Comparison of ENCODE assay signal across 8 cellular contexts in genomic region chr22:50292643-50293440, GRCh38. TPM values are rescaled to one million over a fixed set of nuclear protein-coding genes. Genes with fewer than 3 reads are reported as not detected.
DNase-seq lines count a peak whose midpoint lies in the region; ATAC-seq and TF ChIP-seq lines count a peak whose summit lies in the region.

No MANE protein-coding gene starts in this region.

- POLR2A ChIA-PET in A673 (lab: Charles Lee; ENCODE audit: low non-redundant PET): no interaction called here
- POLR2A ChIA-PET in IMR-90 (lab: Charles Lee; ENCODE audit: unreplicated experiment): interaction anchor here (0.6 kb wide), 1 partner anchor 18 kb away, joined by 5 read pairs; no protein-coding TSS in a partner anchor

- peak overlapping the region; percentile 86 for H3K23ac ChIP-seq in IMR-90 (ENCODE audit: low read depth, low read length)

- H3K18ac ChIP-seq in IMR-90 (ENCODE audit: low read depth, low read length): peak overlapping the region; percentile 76

- peaks cover 8 to 69% of the 10 kb centered on the region in 2 experiments; a peak in 3 of 4 replicates for H3K79me1 ChIP-seq in IMR-90 (ENCODE audit: low read depth in 1 of 2, low read length in 2 of 2)

- H3K56ac ChIP-seq in IMR-90 (ENCODE audit: extremely low read depth, insufficient read depth, low read length): peak overlapping the region; percentile 93

- peak; percentile 1 for ATAC-seq in IMR-90 (ENCODE audit: low read depth)

- peak overlapping the region; percentile 70; the same call in 1 of the 3 replicates for H2BK15ac ChIP-seq in IMR-90 (ENCODE audit: low read depth, low read length)

- peak overlapping the region; percentile 93 for H3K27ac ChIP-seq in A673 (ENCODE audit: low read depth, low read length, poor library complexity, severe bottlenecking)
- peak overlapping the region; percentile 100 for H3K27ac ChIP-seq in IMR-90 (ENCODE audit: insufficient read depth, low read length)
- peak overlapping the region; percentile 94 to 95 for H3K27ac ChIP-seq in mucosa of rectum (ENCODE audit: low read depth in 2 of 2, low read length in 2 of 2)

- intact Hi-C loops in A673 (cut with micrococcal nuclease; ENCODE audit: unreplicated experiment) (no loop called here), IMR-90 (cut with micrococcal nuclease) (loop anchor here (2.0 to 5.0 kb wide), 2 partner anchors 14 to 34 kb away; partner anchors contain the start of genes DENND6B and PLXNB2)

- H3K4me3 ChIP-seq in A673 (ENCODE audit: low read depth, low read length, poor library complexity, severe bottlenecking) (peak overlapping the region; percentile 41), IMR-90 (ENCODE audit: insufficient read depth, low read depth, low read length) (peak overlapping the region; percentile 41), choroid plexus epithelial cell (ENCODE audit: low read depth, low read length) (peak overlapping the region; percentile 24), mucosa of rectum (ENCODE audit: low read length in 2 of 2) (peak overlapping the region; percentile 40 to 48)

- H3K14ac ChIP-seq in IMR-90 (replicated peaks; ENCODE audit: low read depth, low read length): peak overlapping the region; percentile 91

- CTCF ChIA-PET in A673 (lab: Charles Lee) (interaction anchor here (0.6 to 1.1 kb wide), 3 partner anchors 29 to 37 kb away, joined by 3 to 6 read pairs (median 5); no protein-coding TSS in a partner anchor), IMR-90 (lab: Yijun Ruan, JAX) (no interaction called here)

- peak overlapping the region; percentile 82 for H4K5ac ChIP-seq in IMR-90 (ENCODE audit: low read depth, low read length)

- H4K8ac ChIP-seq in IMR-90 (ENCODE audit: low read depth in 2 of 2, low read length in 2 of 2): peak overlapping the region; percentile 91

- H3K4me1 ChIP-seq in A673 (ENCODE audit: insufficient read depth, low read length, poor library complexity, severe bottlenecking): peaks cover 37% of the 10 kb centered on the region
- H3K4me1 ChIP-seq in IMR-90 (ENCODE audit: control insufficient read depth, insufficient read depth, low read length): peaks cover 34% of the 10 kb centered on the region
- peaks cover 31 to 44% of the 10 kb centered on the region in 2 donors for H3K4me1 ChIP-seq in mucosa of rectum (ENCODE audit: control insufficient read depth in 2 of 2, insufficient read depth in 2 of 2, low read length in 2 of 2)

- H4K20me1 ChIP-seq in IMR-90 (ENCODE audit: insufficient read depth, low read length): peaks cover 90% of the 10 kb centered on the region

- peak overlapping the region; percentile 72 for H2BK120ac ChIP-seq in IMR-90 (ENCODE audit: low read depth, low read length)

- H3K9ac ChIP-seq in IMR-90 (ENCODE audit: low read depth, low read length): peak overlapping the region; percentile 95
- H3K9ac ChIP-seq in mucosa of rectum (ENCODE audit: low read depth in 1 of 2, low read length in 2 of 2): peak overlapping the region in 1 of 2 donors; percentile 71

- peak overlapping the region; percentile 94 for H2AK9ac ChIP-seq in IMR-90 (replicated peaks; ENCODE audit: low read depth, low read length, poor library complexity)

- BruUV-seq in A673 (replicated peaks; lab: Mats Ljungman, UMichigan) (no TSS peak), IMR-90 (replicated peaks; lab: Mats Ljungman, UMichigan) (no TSS peak)

- peak overlapping the region; percentile 97 for H4K91ac ChIP-seq in IMR-90 (ENCODE audit: insufficient read depth, low read depth, low read length)

- dilution Hi-C loops in IMR-90 (cut with HindIII; ENCODE audit: low sequenced_read_pairs, unreplicated experiment): no loop called here

- H3K9me3 ChIP-seq in A673 (ENCODE audit: low read depth, low read length, poor library complexity, severe bottlenecking) (no peaks in the 10 kb centered on the region), IMR-90 (ENCODE audit: control insufficient read depth, insufficient read depth, low read length) (no peaks in the 10 kb centered on the region), mucosa of rectum (ENCODE audit: control insufficient read depth in 2 of 2, low read length in 2 of 2) (no peaks in the 10 kb centered on the region)

- peak overlapping the region; percentile 47 for H2BK20ac ChIP-seq in IMR-90 (ENCODE audit: low read depth, low read length)

- in situ Hi-C loops in IMR-90 (cut with MboI; ENCODE audit: low sequenced_read_pairs): no loop called here

- H3K36me3 ChIP-seq in A673 (ENCODE audit: insufficient read depth, low read length, poor library complexity, severe bottlenecking) (peaks cover 37% of the 10 kb centered on the region), IMR-90 (ENCODE audit: control insufficient read depth, insufficient read depth, low read length) (peaks cover 36% of the 10 kb centered on the region), mucosa of rectum (ENCODE audit: control insufficient read depth in 2 of 2, insufficient read depth in 2 of 2, low read length in 2 of 2) (peaks cover 25 to 34% of the 10 kb centered on the region in 2 donors)

- WGBS in IMR-90 (ENCODE audit: extremely low coverage in 2 of 2, insufficient read length in 1 of 2), 2 experiments: 71% methylated on average over 14 of the region's 29 CpGs; no CpG with 5 or more reads in 1 of the 2 experiments

- DNase-seq in A673 (ENCODE audit: low spot score): no peak
- no peak for DNase-seq in IMR-90
- DNase-seq in choroid plexus epithelial cell (ENCODE audit: low read depth): no peak
- DNase-seq in central memory CD4-positive, alpha-beta T cell: no peak
- no peak for DNase-seq in NCI-H69 (lab: John Stamatoyannopoulos, UW)
- DNase-seq in COR-L47 (lab: John Stamatoyannopoulos, UW): no peak
- no peak for DNase-seq in activated CD4-positive, CD25-positive, alpha-beta regulatory T cell treated with anti-CD3 and anti-CD28 coated beads, Interleukin-2, amount 50 U/mL, for 72 hours

- TF ChIP-seq POLR2A in IMR-90 (IDR thresholded peaks at IDR 0.05; ENCODE audit: low read depth, low read length): no peak

- peak overlapping the region; percentile 74 for H2AK5ac ChIP-seq in IMR-90 (ENCODE audit: low read depth, low read length)

- H2AFZ ChIP-seq in IMR-90 (replicated peaks; ENCODE audit: low read length, poor library complexity): peak overlapping the region; percentile 8

- peak overlapping the region; percentile 74 for H3K4me2 ChIP-seq in IMR-90 (ENCODE audit: low read depth, low read length)

- peaks cover 3% of the 10 kb centered on the region for H3K9me1 ChIP-seq in IMR-90 (ENCODE audit: insufficient read depth, low read length)

- peak overlapping the region; percentile 94 for H3K4ac ChIP-seq in IMR-90 (ENCODE audit: low read depth, low read length)

- TF ChIP-seq RAD21 in IMR-90 (IDR thresholded peaks at IDR 0.05; ENCODE audit: low read length): no peak

- TF ChIP-seq CTCF in A673 (conservative IDR thresholded peaks at IDR 0.05; ENCODE audit: low read depth, low read length) (no peak), IMR-90 (conservative IDR thresholded peaks at IDR 0.05; ENCODE audit: low read depth, low read length) (0 out of 2 replicates have a peak, but pooled peaks have one; percentile 4), choroid plexus epithelial cell (conservative IDR thresholded peaks at IDR 0.05; ENCODE audit: low read depth, low read length) (no peak)

- peak overlapping the region; percentile 99 for H2BK5ac ChIP-seq in IMR-90 (ENCODE audit: low read depth, low read length, poor library complexity, severe bottlenecking)

- H3K27me3 ChIP-seq in A673 (replicated peaks; ENCODE audit: insufficient read depth, low read depth, low read length, poor library complexity) (no peaks in the 10 kb centered on the region), IMR-90 (ENCODE audit: control insufficient read depth, insufficient read depth, low read length) (no peaks in the 10 kb centered on the region), mucosa of rectum (ENCODE audit: control insufficient read depth in 2 of 2, insufficient read depth in 2 of 2, low read length in 2 of 2) (no peaks in the 10 kb centered on the region)

TF ChIP-seq in IMR-90, 13 proteins besides CTCF, POLR2A, EP300 and RAD21 (continues in another document):
- TF ChIP-seq CHD1 (IDR thresholded peaks at IDR 0.05; ENCODE audit: low read depth, low read length): no peak
- TF ChIP-seq RCOR1 (IDR thresholded peaks at IDR 0.05; ENCODE audit: insufficient replicate concordance, low read length): no peak
- TF ChIP-seq MAZ (IDR thresholded peaks at IDR 0.05; ENCODE audit: borderline replicate concordance, low read depth, low read length): no peak
- no peak for TF ChIP-seq BHLHE40 (IDR thresholded peaks at IDR 0.05; ENCODE audit: low read depth, low read length)
- TF ChIP-seq NFE2L2 (IDR thresholded peaks at IDR 0.05; ENCODE audit: low read depth, low read length): no peak
- no peak for TF ChIP-seq RFX5 (IDR thresholded peaks at IDR 0.05; ENCODE audit: low read depth, low read length)

RNA-seq across cellular contexts. Expression of gene PLXNB2, which starts 14.6 kb away (rescaled TPM):
- total RNA-seq in A673 (2021) (155 and 173 TPM in 2 replicates), IMR-90 (2012; rRNA removed) (73.1 and 84.7 TPM in 2 replicates)
- polyA plus RNA-seq in IMR-90 (2012; rRNA removed): 202 and 220 TPM in 2 replicates
- 120 and 220 TPM in 2 replicates for polyA plus RNA-seq in IMR-90 (2012; cell fraction: cytosol; rRNA removed)
- 452 and 943 TPM in 2 replicates for polyA plus RNA-seq in IMR-90 (2012; cell fraction: nucleus; rRNA removed; ENCODE audit: low replicate concordance)

RNA-seq across cellular contexts. Expression of gene MAPK11, which starts 22.7 kb away (rescaled TPM):
- 5.4 and 10.4 TPM in 2 replicates for total RNA-seq in A673 (2021)
- total RNA-seq in IMR-90 (2012; rRNA removed): 7.5 and 8.1 TPM in 2 replicates
- 14.4 and 16.6 TPM in 2 replicates for polyA plus RNA-seq in IMR-90 (2012; rRNA removed)
- polyA plus RNA-seq in IMR-90 (2012; cell fraction: cytosol; rRNA removed): 11.1 and 14.2 TPM in 2 replicates
- polyA plus RNA-seq in IMR-90 (2012; cell fraction: nucleus; rRNA removed; ENCODE audit: low replicate concordance): 42.0 and 90.5 TPM in 2 replicates

RNA-seq across cellular contexts. Expression of gene MAPK12, which starts 31.4 kb away (rescaled TPM):
- 20.8 and 27.5 TPM in 2 replicates for total RNA-seq in A673 (2021)
- 35.6 and 41.0 TPM in 2 replicates for total RNA-seq in IMR-90 (2012; rRNA removed)
- 56.3 and 59.9 TPM in 2 replicates for polyA plus RNA-seq in IMR-90 (2012; rRNA removed)
- polyA plus RNA-seq in IMR-90 (2012; cell fraction: cytosol; rRNA removed): 42.8 and 49.5 TPM in 2 replicates
- polyA plus RNA-seq in IMR-90 (2012; cell fraction: nucleus; rRNA removed; ENCODE audit: low replicate concordance): 269 and 452 TPM in 2 replicates

RNA-seq across cellular contexts. Expression of gene DENND6B, which starts 34.0 kb away (rescaled TPM):
- total RNA-seq in A673 (2021): 5.3 and 10.8 TPM in 2 replicates
- total RNA-seq in IMR-90 (2012; rRNA removed): 0.36 and 0.56 TPM in 2 replicates
- 4.9 and 5.3 TPM in 2 replicates for polyA plus RNA-seq in IMR-90 (2012; rRNA removed)
- polyA plus RNA-seq in IMR-90 (2012; cell fraction: cytosol; rRNA removed): 3.0 and 4.6 TPM in 2 replicates
- polyA plus RNA-seq in IMR-90 (2012; cell fraction: nucleus; rRNA removed; ENCODE audit: low replicate concordance): 15.5 and 36.4 TPM in 2 replicates

RNA-seq across cellular contexts. Expression of gene HDAC10, which starts 41.8 kb away (rescaled TPM):
- total RNA-seq in A673 (2021): 38.6 and 42.8 TPM in 2 replicates
- total RNA-seq in IMR-90 (2012; rRNA removed): 3.6 and 3.9 TPM in 2 replicates
- 35.2 and 35.7 TPM in 2 replicates for polyA plus RNA-seq in IMR-90 (2012; rRNA removed)
- polyA plus RNA-seq in IMR-90 (2012; cell fraction: cytosol; rRNA removed): 18.7 and 22.6 TPM in 2 replicates
- 264 and 926 TPM in 2 replicates for polyA plus RNA-seq in IMR-90 (2012; cell fraction: nucleus; rRNA removed; ENCODE audit: low replicate concordance)
